In genomic region chr3:128434524-128434923, GRCh38 we compare ENCODE assay signal across 19 cellular contexts. TPM values are rescaled to one million over a fixed set of nuclear protein-coding genes. Genes with fewer than 3 reads are reported as not detected.
DNase-seq lines count a peak whose midpoint lies in the region; ATAC-seq, FAIRE-seq and TF ChIP-seq lines count a peak whose summit lies in the region.
"Had no signal": no experiment of that assay in that cellular context is flagged by ENCODE, and none has a peak within 500 bp of the region (broad histone marks: within the 10 kb centered on the region; RNA-seq: fewer than 3 reads in every experiment).

No MANE protein-coding gene starts in this region.

- ATAC-seq in A549: no peak
- ATAC-seq in WTC11: no peak

- CTCF ChIA-PET in A549 (lab: Yijun Ruan, JAX): interaction anchor here (1.0 to 1.2 kb wide), 2 partner anchors 9 to 138 kb away, joined by 3 read pairs; no protein-coding TSS in a partner anchor
- CTCF ChIA-PET in Caco-2 (lab: Charles Lee): interaction anchor here (0.6 to 1.8 kb wide), 3 partner anchors 55 to 131 kb away, joined by 3 to 16 read pairs (median 3); no protein-coding TSS in a partner anchor
- CTCF ChIA-PET in WTC11 (lab: Charles Lee): interaction anchor here (0.8 to 2.2 kb wide), 5 partner anchors 25 to 154 kb away, joined by 4 to 8 read pairs (median 4); no protein-coding TSS in a partner anchor

- H3K9me3 ChIP-seq in A549 (no peaks in the 10 kb centered on the region), Caco-2 (no peaks in the 10 kb centered on the region), prostate gland (no peaks in the 10 kb centered on the region), adrenal gland (replicated peaks in 1 of 3) (no peaks in the 10 kb centered on the region)
- H3K9me3 ChIP-seq: BLaER1 treated with 17β-estradiol and CSF1 and Interleukin-3, amounts not matched to agents 10 nM and 100 nM had no signal

- no peak for TF ChIP-seq EP300 in A549 (IDR thresholded peaks at IDR 0.05)

- TF ChIP-seq CTCF in A549 (IDR thresholded peaks at IDR 0.05): no peak
- no peak for TF ChIP-seq CTCF in Caco-2 (IDR thresholded peaks at IDR 0.05; ENCODE audit: insufficient read depth in 1 of 2, low read depth in 1 of 2, low read length in 1 of 2, severe bottlenecking in 1 of 2, unreplicated experiment in 1 of 2)
- no peak for TF ChIP-seq CTCF in WTC11 (IDR thresholded peaks at IDR 0.05)
- no peak for TF ChIP-seq CTCF in prostate gland (IDR thresholded peaks at IDR 0.05)
- TF ChIP-seq CTCF in adrenal gland (IDR thresholded peaks at IDR 0.05): no peak

- no peak overlapping the region for H3K4me3 ChIP-seq in A549
- no peak overlapping the region for H3K4me3 ChIP-seq in Caco-2 (ENCODE audit: low read depth, low read length)
- no peak overlapping the region for H3K4me3 ChIP-seq in prostate gland
- H3K4me3 ChIP-seq in adrenal gland: no peak overlapping the region
- H3K4me3 ChIP-seq: BLaER1 treated with 17β-estradiol and CSF1 and Interleukin-3, amounts not matched to agents 10 nM and 100 nM had no signal

- intact Hi-C loops in Caco-2 (cut with micrococcal nuclease; ENCODE audit: unreplicated experiment) (no loop called here), prostate gland (cut with DNase I) (no loop called here), adrenal gland (cut with DNase I) (no loop called here)

- H3K27ac ChIP-seq in A549: no peak overlapping the region
- H3K27ac ChIP-seq in prostate gland: peak overlapping the region; percentile 57 to 58
- H3K27ac ChIP-seq in adrenal gland: no peak overlapping the region
- H3K27ac ChIP-seq: BLaER1 treated with 17β-estradiol and CSF1 and Interleukin-3, amounts not matched to agents 10 nM and 100 nM; HL-60 had no signal

- BruUV-seq in Caco-2 (replicated peaks; lab: Mats Ljungman, UMichigan): no TSS peak

- TF ChIP-seq POLR2A in A549 (IDR thresholded peaks at IDR 0.05; ENCODE audit: low read length) (no peak), prostate gland (IDR thresholded peaks at IDR 0.05) (no peak), adrenal gland (IDR thresholded peaks at IDR 0.05) (no peak)

- H3K36me3 ChIP-seq in Caco-2 (ENCODE audit: control insufficient read depth, insufficient read depth, low read length) (no peaks in the 10 kb centered on the region; the same call in 1 of the 2 replicates), prostate gland (no peaks in the 10 kb centered on the region), adrenal gland (replicated peaks in 1 of 2) (no peaks in the 10 kb centered on the region)
- H3K36me3 ChIP-seq: BLaER1 treated with 17β-estradiol and CSF1 and Interleukin-3, amounts not matched to agents 10 nM and 100 nM had no signal

- POLR2A ChIA-PET in A549 (lab: Yijun Ruan, JAX) (no interaction called here), Caco-2 (lab: Charles Lee) (no interaction called here), WTC11 (lab: Charles Lee) (interaction anchor here (1.4 kb wide), 1 partner anchor 24 kb away, joined by 3 read pairs; no protein-coding TSS in a partner anchor)

- no peak overlapping the region for H3K4me2 ChIP-seq in A549
- H3K4me2 ChIP-seq: BLaER1 treated with 17β-estradiol and CSF1 and Interleukin-3, amounts not matched to agents 10 nM and 100 nM had no signal

- H3K27me3 Mint-ChIP-seq in Caco-2 (ENCODE audit: insufficient read depth, unreplicated experiment) (no peaks in the 10 kb centered on the region), WTC11 (ENCODE audit: low read depth) (peaks cover 65% of the 10 kb centered on the region)

- TF ChIP-seq RAD21 in A549 (conservative IDR thresholded peaks at IDR 0.05 in 1 of 2, IDR thresholded peaks at IDR 0.05 in 1 of 2): no peak

- H3K4me1 ChIP-seq in A549 (no peaks in the 10 kb centered on the region), Caco-2 (peaks cover 39% of the 10 kb centered on the region), prostate gland (replicated peaks) (peaks cover 4% of the 10 kb centered on the region), adrenal gland (replicated peaks in 1 of 2) (peaks cover 4 to 5% of the 10 kb centered on the region in 2 donors)

- H3K9me3 Mint-ChIP-seq in Caco-2 (ENCODE audit: unreplicated experiment) (no peaks in the 10 kb centered on the region), WTC11 (no peaks in the 10 kb centered on the region)
- H3K9me3 Mint-ChIP-seq: CD4-positive, alpha-beta T cell had no signal

- H3K27ac Mint-ChIP-seq in Caco-2 (ENCODE audit: unreplicated experiment): peak overlapping the region; percentile 56
- no peak overlapping the region for H3K27ac Mint-ChIP-seq in WTC11
- H3K27ac Mint-ChIP-seq: CD4-positive, alpha-beta T cell had no signal

- DNase-seq in A549 (ENCODE audit: low read depth in 1 of 2, low spot score in 1 of 2) (no peak), Caco-2 (no peak), WTC11 (ENCODE audit: low spot score) (no peak), prostate gland (ENCODE audit: low spot score) (no peak), NCI-H1930 (lab: John Stamatoyannopoulos, UW) (no peak), adrenal gland (no peak), hypothalamus (lab: John Stamatoyannopoulos, UW) (no peak)
- DNase-seq: ACHN; CD4-positive, alpha-beta T cell; DMS153; DMS79 treated with DMSO at 0.1 percent for 48 hours; GOT3; HCEC 1CT; KBM-7 had no signal

- WGBS in A549 (ENCODE audit: missing lambda C conversion rate): 45% methylated on average over 2 of the region's 2 CpGs
- WGBS in prostate gland: 90% methylated on average over 2 of the region's 2 CpGs
- 81 to 88% (median 85%) methylated on average over 2 of the region's 2 CpGs for WGBS in adrenal gland, 4 donors

- FAIRE-seq in A549 (lab: Jason Lieb, UNC): no peak
- FAIRE-seq: D721Med, G401.6, GM12892 had no signal

- H3K4me3 Mint-ChIP-seq in Caco-2 (ENCODE audit: unreplicated experiment): no peak overlapping the region
- no peak overlapping the region for H3K4me3 Mint-ChIP-seq in WTC11
- H3K4me3 Mint-ChIP-seq: CD4-positive, alpha-beta T cell had no signal

- H3K36me3 Mint-ChIP-seq in Caco-2 (ENCODE audit: insufficient read depth, unreplicated experiment): peaks cover 6% of the 10 kb centered on the region
- H3K36me3 Mint-ChIP-seq in WTC11: no peaks in the 10 kb centered on the region

- H3K27me3 ChIP-seq in Caco-2 (replicated peaks; ENCODE audit: control insufficient read depth, insufficient read depth, low read length) (no peaks in the 10 kb centered on the region), prostate gland (replicated peaks; ENCODE audit: insufficient read depth) (no peaks in the 10 kb centered on the region), adrenal gland (peaks cover 19% of the 10 kb centered on the region)

- H3K4me1 Mint-ChIP-seq in Caco-2 (ENCODE audit: low read depth, unreplicated experiment): peaks cover 21% of the 10 kb centered on the region
- H3K4me1 Mint-ChIP-seq in WTC11: peaks cover 47% of the 10 kb centered on the region

TF ChIP-seq in A549, 52 proteins besides CTCF, POLR2A, EP300 and RAD21:
- TF ChIP-seq ZSCAN20 (CRISPR knock-in tag; IDR thresholded peaks at IDR 0.05) (no peak), JUN (IDR thresholded peaks at IDR 0.05) (no peak), ZFP36 (IDR thresholded peaks at IDR 0.05; ENCODE audit: borderline replicate concordance, partially characterized antibody) (peak; percentile 20), JUNB (IDR thresholded peaks at IDR 0.05) (no peak), SMC3 (IDR thresholded peaks at IDR 0.05) (no peak)

TF ChIP-seq in WTC11, 78 proteins besides CTCF, POLR2A, EP300 and RAD21 (continues in another document):
- TF ChIP-seq E2F1 (CRISPR knock-in tag; IDR thresholded peaks at IDR 0.05): no peak
- no peak for TF ChIP-seq MYBL2 (CRISPR knock-in tag; IDR thresholded peaks at IDR 0.05)
- peak; percentile 80; the same call in 1 of the 2 replicates for TF ChIP-seq GTF2I (CRISPR knock-in tag; conservative IDR thresholded peaks at IDR 0.05)
- no peak for TF ChIP-seq GRHL2 (CRISPR knock-in tag; IDR thresholded peaks at IDR 0.05; ENCODE audit: insufficient replicate concordance, severe bottlenecking)
- TF ChIP-seq ZNF121 (CRISPR knock-in tag; IDR thresholded peaks at IDR 0.05): peak; percentile 84; the same call in 1 of the 2 replicates
- no peak for TF ChIP-seq ELF4 (CRISPR knock-in tag; IDR thresholded peaks at IDR 0.05; ENCODE audit: low read depth)
- no peak for TF ChIP-seq MLX (CRISPR knock-in tag; IDR thresholded peaks at IDR 0.05)
- no peak for TF ChIP-seq FOXP1 (CRISPR knock-in tag; IDR thresholded peaks at IDR 0.05; ENCODE audit: borderline replicate concordance)

RNA-seq across cellular contexts. Expression of gene DNAJB8, which starts 32.2 kb away (rescaled TPM):
- polyA plus RNA-seq in A549 (2011; rRNA removed) (not detected in 2 replicates), A549 (2017; fragmentation: RNase III; extraction: RNeasy Plus Mini Kit Qiagen cat#74134 plus additional on column Dnase treatment) (not detected in 3 replicates), adrenal gland (not detected)
- not detected in 2 replicates for polyA plus RNA-seq in A549 (2012; cell fraction: cytosol; rRNA removed)
- not detected in 2 replicates for polyA plus RNA-seq in A549 (2012; cell fraction: nucleus; rRNA removed)
- polyA minus RNA-seq in A549 (2011; rRNA and poly(A)+ RNA removed): not detected in 2 replicates
- total RNA-seq in Caco-2 (2022) (not detected in 2 replicates), WTC11 (2021) (not detected in 3 replicates), prostate gland (1 to 10 TPM in 1 of 2 donors, not detected in 1; 3.2 TPM), adrenal gland (not detected)
- total RNA-seq: CD4-positive, alpha-beta T cell had no signal

RNA-seq across cellular contexts. Expression of gene GATA2, which starts 58.5 kb away (rescaled TPM):
- 0.68 and 1.2 TPM in 2 replicates for polyA plus RNA-seq in A549 (2011; rRNA removed)
- 2.8 and 4.1 TPM in 2 replicates for polyA plus RNA-seq in A549 (2012; cell fraction: cytosol; rRNA removed)
- polyA plus RNA-seq in A549 (2012; cell fraction: nucleus; rRNA removed): 5.0 and 5.4 TPM in 2 replicates
- 3.9 to 4.9 TPM (median 4.5 TPM) in 3 replicates for polyA plus RNA-seq in A549 (2017; fragmentation: RNase III; extraction: RNeasy Plus Mini Kit Qiagen cat#74134 plus additional on column Dnase treatment)
- 0.58 and 0.99 TPM in 2 replicates for polyA minus RNA-seq in A549 (2011; rRNA and poly(A)+ RNA removed)
- 12.5 and 13.3 TPM in 2 replicates for total RNA-seq in Caco-2 (2022)
- 1.3 to 1.6 TPM (median 1.5 TPM) in 3 replicates for total RNA-seq in WTC11 (2021)
- 100 to 1,000 TPM; 181 to 275 TPM for total RNA-seq in prostate gland
- total RNA-seq in adrenal gland: 10 to 100 TPM in 3 of 8 donors, 1 to 10 TPM in 5; 4.6 to 28.1 (median 7.4) TPM
- polyA plus RNA-seq in adrenal gland: 10 to 100 TPM in 2 of 3 donors, 1 to 10 TPM in 1; 3.4 to 37.5 (median 11.2) TPM

Comparison
In these comparisons a context has a peak if more than half of its experiments do, and no peak if none do; other contexts are left out.
1. H3K27ac ChIP-seq: peak in prostate gland (2 of 2); none in A549 (0 of 2) and adrenal gland (0 of 5).
2. RNA of gene GATA2, which starts 58.5 kb away (total RNA-seq): 181 to 275 TPM in prostate gland; 12.5 to 13.3 TPM in Caco-2, 4.6 to 28.1 TPM in adrenal gland and 1.3 to 1.6 TPM in WTC11; every median in the first group is over 4 times any median in the second.